29 cellular contexts compared by ENCODE assay signal in the genomic region with DNA sequence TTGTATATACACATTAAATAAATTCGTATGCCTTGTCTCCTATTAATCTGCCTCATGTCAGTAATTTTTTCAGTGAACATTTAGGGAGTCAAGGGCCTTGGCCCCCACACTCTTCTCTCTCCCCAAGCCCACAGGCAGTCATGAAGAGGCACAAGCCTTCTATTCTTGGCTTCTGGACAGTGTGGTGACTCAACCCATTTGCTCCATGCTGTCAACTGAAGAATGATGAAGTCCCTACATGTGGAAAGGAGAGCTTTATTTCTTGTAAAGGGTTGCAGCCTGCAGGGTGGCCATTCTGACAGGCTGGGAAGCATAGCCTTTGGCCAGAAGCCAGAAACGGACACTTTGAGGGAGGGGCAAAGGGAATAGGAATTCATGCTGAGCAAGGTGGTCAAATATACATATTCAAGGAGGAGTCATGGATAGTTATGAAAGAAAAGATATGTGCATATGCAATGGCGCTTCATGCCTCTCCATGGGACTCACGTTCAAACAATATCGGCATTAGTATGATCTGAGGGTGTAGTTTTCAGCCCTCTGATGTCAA. TPM values are rescaled to one million over a fixed set of nuclear protein-coding genes. Genes with fewer than 3 reads are reported as not detected.
A peak's percentile ranks its signal among the peaks of the same experiment; 100 is the strongest.
DNase-seq lines count a peak whose midpoint lies in the region; ATAC-seq and TF ChIP-seq lines count a peak whose summit lies in the region.
"Had no signal": no experiment of that assay in that cellular context is flagged by ENCODE, and none has a peak within 500 bp of the region (broad histone marks: within the 10 kb centered on the region; RNA-seq: fewer than 3 reads in every experiment).

No MANE protein-coding gene starts in this region.

- H3K4me1 ChIP-seq in endodermal cell (ENCODE audit: control insufficient read depth, insufficient read depth, low read length), result no peaks in the 10 kb centered on the region
- no peaks in the 10 kb centered on the region for H3K4me1 ChIP-seq in mesenchymal stem cell (ENCODE audit: control insufficient read depth, insufficient read depth, low read depth, low read length)
- H3K4me1 ChIP-seq in colonic mucosa, result no peaks in the 10 kb centered on the region
- H3K4me1 ChIP-seq: Caco-2, gastroesophageal sphincter, right atrium auricular region had no signal

- no peak overlapping the region for H4K91ac ChIP-seq in mesenchymal stem cell (ENCODE audit: low read length)

- no peak overlapping the region for H3K27ac ChIP-seq in endodermal cell (ENCODE audit: low read depth, low read length)
- H3K27ac ChIP-seq in mesenchymal stem cell (ENCODE audit: low read length, poor library complexity, severe bottlenecking), result no peak overlapping the region
- no peak overlapping the region for H3K27ac ChIP-seq in colonic mucosa
- H3K27ac ChIP-seq: epithelial cell of prostate, gastroesophageal sphincter, hepatocyte, right atrium auricular region, spleen had no signal

- H3K18ac ChIP-seq in mesenchymal stem cell (ENCODE audit: low read depth in 1 of 2, low read length in 2 of 2), result no peak overlapping the region

- H3K4me2 ChIP-seq in mesenchymal stem cell (ENCODE audit: low read length, poor library complexity, severe bottlenecking), result no peak overlapping the region
- H3K4me2 ChIP-seq: hepatocyte had no signal

- H3K36me3 ChIP-seq in endodermal cell (ENCODE audit: control insufficient read depth, insufficient read depth, low read length), result no peaks in the 10 kb centered on the region
- no peaks in the 10 kb centered on the region for H3K36me3 ChIP-seq in mesenchymal stem cell (ENCODE audit: control insufficient read depth in 1 of 2, insufficient read depth in 2 of 2, low read depth in 1 of 2, low read length in 2 of 2)
- H3K36me3 ChIP-seq in colonic mucosa, result no peaks in the 10 kb centered on the region
- H3K36me3 ChIP-seq: gastroesophageal sphincter, right atrium auricular region, spleen had no signal

- H3K4ac ChIP-seq in mesenchymal stem cell (ENCODE audit: low read depth in 1 of 2, low read length in 2 of 2), result no peak overlapping the region

- no peak overlapping the region for H3K4me3 Mint-ChIP-seq in endodermal cell
- H3K4me3 Mint-ChIP-seq: activated CD8-positive, alpha-beta T cell treated with anti-CD3 and anti-CD28 coated beads for 36 hours; activated naive CD8-positive, alpha-beta T cell treated with anti-CD3 and anti-CD28 coated beads for 36 hours; memory B cell; T-helper 17 cell had no signal

- H2BK12ac ChIP-seq in mesenchymal stem cell (ENCODE audit: low read length in 2 of 2), result no peak overlapping the region

- H3K4me3 ChIP-seq in endodermal cell (ENCODE audit: low read length) (peak overlapping the region; percentile 74), mesenchymal stem cell (ENCODE audit: insufficient read depth in 1 of 2, low read depth in 1 of 2, low read length in 2 of 2) (no peak overlapping the region), colonic mucosa (no peak overlapping the region)
- H3K4me3 ChIP-seq: gastroesophageal sphincter, hepatocyte, right atrium auricular region, spleen had no signal

- H3K9me3 Mint-ChIP-seq in endodermal cell, result peaks cover 49% of the 10 kb centered on the region
- H3K9me3 Mint-ChIP-seq: activated CD8-positive, alpha-beta T cell treated with anti-CD3 and anti-CD28 coated beads for 36 hours; activated naive CD8-positive, alpha-beta T cell treated with anti-CD3 and anti-CD28 coated beads for 36 hours; activated T-helper 2 cell treated with anti-CD3 and anti-CD28 coated beads, Interferon-gamma antibody, Interleukin-2, Interleukin-4, amounts not matched to agents 10 μg/mL and 5 μg/mL and 100 μg/mL, durations not matched to agents 14 hours and 24 hours and 36 hours; memory B cell had no signal

- peaks cover 5% of the 10 kb centered on the region for H3K36me3 Mint-ChIP-seq in endodermal cell (ENCODE audit: low read depth)
- H3K36me3 Mint-ChIP-seq: activated naive CD8-positive, alpha-beta T cell treated with anti-CD3 and anti-CD28 coated beads for 36 hours; memory B cell had no signal

- no peak overlapping the region for H3K23ac ChIP-seq in mesenchymal stem cell (ENCODE audit: low read length in 2 of 2)

- H2AK5ac ChIP-seq in mesenchymal stem cell (ENCODE audit: low read length, severe bottlenecking), result no peak overlapping the region

- H3K27ac Mint-ChIP-seq in endodermal cell, result no peak overlapping the region
- H3K27ac Mint-ChIP-seq: activated CD8-positive, alpha-beta T cell treated with anti-CD3 and anti-CD28 coated beads for 36 hours; activated naive CD8-positive, alpha-beta T cell treated with anti-CD3 and anti-CD28 coated beads for 36 hours; activated T-helper 2 cell treated with anti-CD3 and anti-CD28 coated beads, Interferon-gamma antibody, Interleukin-2, Interleukin-4, amounts not matched to agents 10 μg/mL and 5 μg/mL and 100 μg/mL, durations not matched to agents 14 hours and 24 hours and 36 hours; memory B cell; T-helper 17 cell had no signal

- H2BK120ac ChIP-seq in mesenchymal stem cell (ENCODE audit: low read depth, low read length), result no peak overlapping the region

- H3K9ac ChIP-seq in endodermal cell (ENCODE audit: extremely low read depth, low read length, poor library complexity, severe bottlenecking) (no peak overlapping the region), mesenchymal stem cell (ENCODE audit: low read length) (no peak overlapping the region), colonic mucosa (ENCODE audit: low read depth in 2 of 2, low read length in 2 of 2) (no peak overlapping the region)

- H4K8ac ChIP-seq in mesenchymal stem cell (ENCODE audit: low read length), result no peak overlapping the region

- no peaks in the 10 kb centered on the region for H3K27me3 ChIP-seq in endodermal cell (ENCODE audit: control insufficient read depth, insufficient read depth, low read length, poor library complexity, severe bottlenecking)
- no peaks in the 10 kb centered on the region for H3K27me3 ChIP-seq in mesenchymal stem cell (ENCODE audit: control insufficient read depth in 1 of 2, insufficient read depth in 1 of 2, low read length in 2 of 2)
- no peaks in the 10 kb centered on the region for H3K27me3 ChIP-seq in colonic mucosa
- H3K27me3 ChIP-seq: gastroesophageal sphincter, hepatocyte, right atrium auricular region had no signal

- H3K9me3 ChIP-seq in endodermal cell (ENCODE audit: control insufficient read depth, low read length) (peaks cover 56% of the 10 kb centered on the region), mesenchymal stem cell (ENCODE audit: control insufficient read depth, low read length) (peaks cover 6% of the 10 kb centered on the region), colonic mucosa (no peaks in the 10 kb centered on the region)
- H3K9me3 ChIP-seq: Caco-2, gastroesophageal sphincter, right atrium auricular region, spleen had no signal

- intact Hi-C loops in colonic mucosa (cut with DNase I), result no loop called here

- H2AFZ ChIP-seq in mesenchymal stem cell (ENCODE audit: low read depth, low read length), result no peak overlapping the region
- H2AFZ ChIP-seq: hepatocyte had no signal

- H3K27me3 Mint-ChIP-seq in endodermal cell (ENCODE audit: insufficient read depth), result peaks cover 4% of the 10 kb centered on the region

- H2BK15ac ChIP-seq in mesenchymal stem cell (ENCODE audit: low read depth, poor library complexity, severe bottlenecking), result no peak overlapping the region

- H2BK5ac ChIP-seq in mesenchymal stem cell (ENCODE audit: low read depth, low read length, poor library complexity, severe bottlenecking), result no peak overlapping the region

- no peaks in the 10 kb centered on the region for H3K4me1 Mint-ChIP-seq in endodermal cell

- no peaks in the 10 kb centered on the region for H3K79me1 ChIP-seq in mesenchymal stem cell (replicated peaks; ENCODE audit: low read length, poor library complexity, severe bottlenecking)

- H3K14ac ChIP-seq in mesenchymal stem cell (ENCODE audit: low read length in 2 of 2), result no peak overlapping the region

- ATAC-seq in esophagus mucosa (no peak), GM21576 (IDR thresholded peaks at IDR 0.05; ENCODE audit: unreplicated experiment) (no peak)
- ATAC-seq: activated CD8-positive, alpha-beta T cell treated with anti-CD3 and anti-CD28 coated beads for 36 hours; gastroesophageal sphincter; left colon; T-helper 17 cell had no signal

- 91 to 94% methylated on average over 4 to 5 of the region's 5 CpGs for WGBS in endodermal cell (ENCODE audit: insufficient coverage in 1 of 2, insufficient read length in 1 of 2), 2 experiments
- 87% methylated on average over 5 of the region's 5 CpGs for WGBS in mesenchymal stem cell

- TF ChIP-seq CTCF in endodermal cell (conservative IDR thresholded peaks at IDR 0.05) (no peak), colonic mucosa (IDR thresholded peaks at IDR 0.05) (no peak)

- DNase-seq in EL (peak; percentile 18), LHCN-M2 (ENCODE audit: low read depth) (peak; percentile 67), endodermal cell (no peak), mesenchymal stem cell (peak; percentile 50), GOT3 (lab: John Stamatoyannopoulos, UW) (no peak), colonic mucosa (no peak)
- DNase-seq: activated CD4-positive, alpha-beta T cell treated with anti-CD3 and anti-CD28 coated beads for 1 hour; activated CD8-positive, alpha-beta T cell treated with anti-CD3 and anti-CD28 coated beads for 36 hours; activated naive CD8-positive, alpha-beta T cell treated with anti-CD3 and anti-CD28 coated beads for 36 hours; C1 segment of cervical spinal cord; Caco-2; DMS79; H7; KBM-7; left colon; NCI-H1417; NCI-H2081 treated with DMSO at 0.1 percent for 48 hours; spleen; stimulated activated CD4-positive, alpha-beta T cell treated with anti-CD3 and anti-CD28 coated beads, Interleukin-2, amount 100 ng/mL, for 48 hours; T-helper 17 cell; trophoblast cell had no signal

RNA-seq across cellular contexts. Expression of a gene that starts 31.4 kb away (rescaled TPM):
- total RNA-seq in LHCN-M2 (2014; rRNA removed) (15.5 and 16.4 TPM in 2 replicates), endodermal cell (10 to 100 TPM; 14.2 to 20.5 TPM), esophagus mucosa (12.9 TPM), colonic mucosa (10 to 100 TPM; 17.5 to 18.3 TPM)
- 6.8 TPM for polyA plus RNA-seq in LHCN-M2 (2012)
- polyA plus RNA-seq in endodermal cell (2013, experiment 1 of 2), result 33.2 TPM
- 32.3 TPM for polyA plus RNA-seq in endodermal cell (2013, experiment 2 of 2)
- 14.0 TPM for polyA plus RNA-seq in mesenchymal stem cell (2013, experiment 1 of 2)
- polyA plus RNA-seq in mesenchymal stem cell (2013, experiment 2 of 2), result 14.4 TPM

RNA-seq across cellular contexts. Expression of a gene that starts 31.5 kb away (rescaled TPM):
- total RNA-seq in LHCN-M2 (2014; rRNA removed), result 28.3 and 31.6 TPM in 2 replicates
- polyA plus RNA-seq in LHCN-M2 (2012), result 6.8 TPM
- total RNA-seq in endodermal cell, result 10 to 100 TPM; 24.7 to 28.3 TPM
- polyA plus RNA-seq in endodermal cell (2013, experiment 1 of 2), result 15.4 TPM
- polyA plus RNA-seq in endodermal cell (2013, experiment 2 of 2), result 12.7 TPM
- 8.2 TPM for polyA plus RNA-seq in mesenchymal stem cell (2013, experiment 1 of 2)
- 8.3 TPM for polyA plus RNA-seq in mesenchymal stem cell (2013, experiment 2 of 2)
- 16.9 TPM for total RNA-seq in esophagus mucosa
- 10 to 100 TPM in 1 of 2 donors, 1 to 10 TPM in 1; 9.4 to 13.9 TPM for total RNA-seq in colonic mucosa

RNA-seq across cellular contexts. Expression of a gene that starts 35.8 kb away (rescaled TPM):
- 405 and 446 TPM in 2 replicates for total RNA-seq in LHCN-M2 (2014; rRNA removed)
- 654 TPM for polyA plus RNA-seq in LHCN-M2 (2012)
- 100 to 1,000 TPM; 671 to 739 TPM for total RNA-seq in endodermal cell
- 732 TPM for polyA plus RNA-seq in endodermal cell (2013, experiment 1 of 2)
- 692 TPM for polyA plus RNA-seq in endodermal cell (2013, experiment 2 of 2)
- 1,135 TPM for polyA plus RNA-seq in mesenchymal stem cell (2013, experiment 1 of 2)
- polyA plus RNA-seq in mesenchymal stem cell (2013, experiment 2 of 2), result 1,137 TPM
- 764 TPM for total RNA-seq in esophagus mucosa
- total RNA-seq in colonic mucosa, result 100 to 1,000 TPM; 527 to 610 TPM

Comparison
In these comparisons a context has a peak if more than half of its experiments do, and no peak if none do; other contexts are left out.
1. DNase-seq: peak in EL (single experiment), LHCN-M2 (single experiment) and mesenchymal stem cell (single experiment); none in endodermal cell (single experiment), GOT3 (single experiment) and colonic mucosa (single experiment).